ENCODE assay signal across 8 cellular contexts in the genomic region with DNA sequence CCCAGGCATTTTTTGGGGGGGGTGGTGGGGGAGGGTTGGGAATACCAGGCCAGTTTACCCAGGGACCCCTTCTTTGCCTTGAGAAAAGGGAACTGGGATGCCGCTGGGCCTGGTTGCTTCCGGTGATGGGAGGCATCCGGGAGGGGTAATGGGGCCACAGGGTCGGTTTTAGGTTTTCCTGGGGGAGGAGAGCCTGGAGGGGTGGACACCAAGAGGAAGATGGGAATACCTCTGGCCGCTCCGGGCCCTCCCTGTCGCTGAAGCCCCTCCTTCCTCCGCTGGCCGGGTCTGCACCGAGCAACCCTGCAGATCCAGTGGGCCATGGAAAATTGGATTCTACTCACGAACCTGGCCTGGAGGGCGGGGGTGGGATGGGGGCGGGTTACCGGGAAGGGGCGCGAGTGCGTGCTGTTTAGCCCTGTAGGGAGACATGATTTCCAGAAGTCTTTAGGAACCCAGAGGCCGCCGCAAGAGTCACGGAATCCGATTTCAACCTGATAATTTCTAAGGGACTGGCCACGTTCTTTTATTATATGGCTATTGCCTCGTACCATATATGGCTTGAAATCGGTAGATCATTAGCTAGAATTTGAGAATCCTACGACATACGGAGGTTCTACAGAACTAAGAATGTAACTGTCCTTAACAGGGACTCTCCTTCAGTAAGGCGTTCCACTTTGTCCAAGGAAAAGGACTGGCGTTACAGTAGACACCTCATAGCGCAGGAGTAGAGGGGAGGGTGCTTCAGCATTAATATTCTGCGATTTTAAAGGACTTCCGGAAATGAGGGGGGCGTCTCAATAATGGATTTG. TPM values are rescaled to one million over a fixed set of nuclear protein-coding genes. Genes with fewer than 3 reads are reported as not detected.
DNase-seq lines count a peak whose midpoint lies in the region; TF ChIP-seq lines count a peak whose summit lies in the region.

No MANE protein-coding gene starts in this region.

- no peaks in the 10 kb centered on the region for H3K36me3 ChIP-seq in kidney epithelial cell (ENCODE audit: control insufficient read depth, insufficient read depth, low read length)
- peaks cover 0 to 40% (median 7%) of the 10 kb centered on the region in 6 donors for H3K36me3 ChIP-seq in spleen

- H3K27me3 ChIP-seq in kidney epithelial cell (ENCODE audit: control insufficient read depth, insufficient read depth, low read length) (no peaks in the 10 kb centered on the region), spleen (replicated peaks in 1 of 7) (no peaks in the 10 kb centered on the region)

- 0 to 1% (median 1%) methylated on average over 24 to 32 of the region's 32 CpGs for WGBS in spleen, 5 donors

- H3K4me1 ChIP-seq in spleen: peaks cover 24 to 62% (median 53%) of the 10 kb centered on the region in 6 donors

- peak overlapping the region; percentile 88 for H3K27ac Mint-ChIP-seq in chondrocyte (ENCODE audit: unreplicated experiment)

- DNase-seq in COLO668 (lab: John Stamatoyannopoulos, UW; ENCODE audit: unreplicated experiment) (peak; percentile 59), HEK293T (ENCODE audit: extremely low spot score) (peak; percentile 42), RKO (ENCODE audit: low spot score) (peak; percentile 54), chondrocyte (ENCODE audit: low spot score) (no peak), kidney epithelial cell (ENCODE audit: low read depth) (no peak), spleen (peak; percentile 84), mesenteric fat pad (ENCODE audit: low spot score) (no peak)
- no peak for DNase-seq in activated effector memory CD4-positive, alpha-beta T cell treated with anti-CD3 and anti-CD28 coated beads, Interleukin-2, amount 50 U/mL, for 16 hours

- POLR2A ChIA-PET in HEK293T (lab: Yijun Ruan, JAX): interaction anchor here (0.6 kb wide), 1 partner anchor 163 kb away, joined by 3 read pairs; no protein-coding TSS in a partner anchor

- H3K36me3 Mint-ChIP-seq in chondrocyte (ENCODE audit: low read depth): peaks cover 8% of the 10 kb centered on the region

- peak overlapping the region; percentile 94 for H3K4me3 ChIP-seq in kidney epithelial cell (ENCODE audit: low read depth, low read length)
- H3K4me3 ChIP-seq in spleen: peak overlapping the region; percentile 78 to 98 (median 96)

- CTCF ChIA-PET in HEK293T (lab: Yijun Ruan, JAX): no interaction called here

- H3K27ac ChIP-seq in spleen: peak overlapping the region; percentile 92 to 98 (median 94)

- TF ChIP-seq POLR2A in spleen (IDR thresholded peaks at IDR 0.05): no peak

- intact Hi-C loops in spleen (cut with DNase I; ENCODE audit: low total_unique reads): loop anchor here (10.0 kb wide), 1 partner anchor 117 kb away; a partner anchor contains a TSS

- no peaks in the 10 kb centered on the region for H3K27me3 Mint-ChIP-seq in chondrocyte (ENCODE audit: low read depth)

- H3K9me3 ChIP-seq in spleen: no peaks in the 10 kb centered on the region

- TF ChIP-seq CTCF in chondrocyte (IDR thresholded peaks at IDR 0.05): peak; percentile 1
- no peak for TF ChIP-seq CTCF in kidney epithelial cell (IDR thresholded peaks at IDR 0.05; ENCODE audit: insufficient read depth, low read length, poor library complexity, severe bottlenecking)
- TF ChIP-seq CTCF in spleen (IDR thresholded peaks at IDR 0.05 in 8 of 11, conservative IDR thresholded peaks at IDR 0.05 in 3 of 11): no peak

- peak overlapping the region; percentile 85 for H3K4me3 Mint-ChIP-seq in chondrocyte (ENCODE audit: unreplicated experiment)

- no peaks in the 10 kb centered on the region for H3K9me3 Mint-ChIP-seq in chondrocyte (ENCODE audit: low read depth)

- peaks cover 56% of the 10 kb centered on the region for H3K4me1 Mint-ChIP-seq in chondrocyte (ENCODE audit: low read depth)

TF ChIP-seq in HEK293T, 16 proteins besides CTCF, POLR2A, EP300 and RAD21:
- TF ChIP-seq FOXA1 (IDR thresholded peaks at IDR 0.05) (no peak), FOXM1 (IDR thresholded peaks at IDR 0.05; ENCODE audit: borderline replicate concordance) (no peak), SP1 (IDR thresholded peaks at IDR 0.05) (no peak), ZNF384 (IDR thresholded peaks at IDR 0.05) (no peak), LEF1 (IDR thresholded peaks at IDR 0.05; ENCODE audit: borderline replicate concordance) (no peak), TARDBP (IDR thresholded peaks at IDR 0.05) (no peak), L3MBTL2 (conservative IDR thresholded peaks at IDR 0.05) (no peak), CTBP1 (IDR thresholded peaks at IDR 0.05; ENCODE audit: borderline replicate concordance) (no peak), ELF4 (IDR thresholded peaks at IDR 0.05) (no peak), BHLHE40 (IDR thresholded peaks at IDR 0.05; ENCODE audit: borderline replicate concordance) (no peak), FOXK2 (IDR thresholded peaks at IDR 0.05) (no peak), NFRKB (IDR thresholded peaks at IDR 0.05) (no peak), SUZ12 (IDR thresholded peaks at IDR 0.05) (no peak), ARNT (IDR thresholded peaks at IDR 0.05) (no peak), HDGF (IDR thresholded peaks at IDR 0.05; ENCODE audit: borderline replicate concordance) (no peak)
- TF ChIP-seq, protein P1, sequence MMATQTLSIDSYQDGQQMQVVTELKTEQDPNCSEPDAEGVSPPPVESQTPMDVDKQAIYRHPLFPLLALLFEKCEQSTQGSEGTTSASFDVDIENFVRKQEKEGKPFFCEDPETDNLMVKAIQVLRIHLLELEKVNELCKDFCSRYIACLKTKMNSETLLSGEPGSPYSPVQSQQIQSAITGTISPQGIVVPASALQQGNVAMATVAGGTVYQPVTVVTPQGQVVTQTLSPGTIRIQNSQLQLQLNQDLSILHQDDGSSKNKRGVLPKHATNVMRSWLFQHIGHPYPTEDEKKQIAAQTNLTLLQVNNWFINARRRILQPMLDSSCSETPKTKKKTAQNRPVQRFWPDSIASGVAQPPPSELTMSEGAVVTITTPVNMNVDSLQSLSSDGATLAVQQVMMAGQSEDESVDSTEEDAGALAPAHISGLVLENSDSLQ (IDR thresholded peaks at IDR 0.05): no peak

RNA-seq across cellular contexts. Expression of a gene that starts 0.8 kb away (rescaled TPM):
- 39.3 to 55.2 TPM (median 51.9 TPM) in 3 replicates for total RNA-seq in chondrocyte
- total RNA-seq in kidney epithelial cell: 62.2 and 65.2 TPM in 2 replicates
- total RNA-seq in spleen: 10 to 100 TPM; 40.0 to 57.2 (median 45.6) TPM
- polyA plus RNA-seq in spleen: 10 to 100 TPM; 16.2 to 29.8 (median 21.7) TPM
- total RNA-seq in mesenteric fat pad: 62.9 TPM

RNA-seq across cellular contexts. Expression of a gene that starts 34.3 kb away (rescaled TPM):
- total RNA-seq in chondrocyte (148 to 181 TPM (median 149 TPM) in 3 replicates), kidney epithelial cell (318 and 403 TPM in 2 replicates), spleen (100 to 1,000 TPM in 5 of 7 donors, 10 to 100 TPM in 2; 89.7 to 296 (median 120) TPM), mesenteric fat pad (233 TPM)
- polyA plus RNA-seq in spleen: 100 to 1,000 TPM; 292 to 338 (median 297) TPM

RNA-seq across cellular contexts. Expression of a gene that starts 50.2 kb away (rescaled TPM):
- total RNA-seq in chondrocyte (not detected in 3 replicates), kidney epithelial cell (not detected in 2 replicates), spleen (1 to 10 TPM in 2 of 7 donors, under 1 TPM in 1, not detected in 4; 0.25 to 1.9 (median 1.2) TPM), mesenteric fat pad (1.1 TPM)
- under 1 TPM; 0.07 to 0.38 (median 0.10) TPM for polyA plus RNA-seq in spleen

Comparison
In these comparisons a context has a peak if more than half of its experiments do, and no peak if none do; other contexts are left out.
1. DNase-seq: peak in COLO668 (single experiment), HEK293T (single experiment), RKO (single experiment) and spleen (single experiment); none in chondrocyte (single experiment), kidney epithelial cell (single experiment), activated effector memory CD4-positive, alpha-beta T cell treated with anti-CD3 and anti-CD28 coated beads, Interleukin-2, amount 50 U/mL, for 16 hours (single experiment) and mesenteric fat pad (single experiment).